Comparison of ENCODE assay signal across 8 cellular contexts in the genomic region with DNA sequence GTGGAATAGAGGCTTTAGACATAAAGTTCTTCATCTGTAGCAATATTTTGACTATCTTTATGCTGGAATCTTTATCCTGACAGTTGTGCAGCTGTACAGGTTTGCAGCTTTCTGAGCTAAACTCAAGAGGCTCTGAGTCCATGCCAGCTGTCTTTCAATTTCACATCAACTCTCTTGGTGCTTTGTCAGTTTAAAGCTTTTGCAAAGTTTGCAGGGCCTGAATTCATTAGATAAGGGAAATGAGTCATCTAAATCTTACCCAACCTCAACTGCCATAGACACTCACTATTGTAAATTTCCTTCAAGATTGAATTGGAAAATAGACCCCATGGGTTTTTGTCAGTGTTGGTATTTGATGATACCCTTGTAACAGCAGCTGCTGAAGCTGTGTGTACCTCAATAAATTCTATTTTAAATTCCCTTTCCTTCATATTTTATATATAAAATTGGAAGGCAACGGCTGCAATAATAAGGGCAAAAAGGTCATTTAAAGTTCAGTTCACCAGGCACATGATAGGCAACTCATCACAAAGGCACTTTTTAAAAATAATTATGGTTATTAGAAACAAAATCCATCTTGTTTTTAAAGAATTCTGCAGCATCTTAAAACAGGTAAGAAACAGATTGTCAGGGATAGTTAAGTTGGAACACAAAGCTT.
DNase-seq lines count a peak whose midpoint lies in the region; ATAC-seq, FAIRE-seq and TF ChIP-seq lines count a peak whose summit lies in the region.

No MANE protein-coding gene starts in this region.

- peak overlapping the region in 1 of 2 donors; percentile 24 for H3K4me3 Mint-ChIP-seq in CD14-positive monocyte
- H3K4me3 Mint-ChIP-seq in endodermal cell, result no peak overlapping the region

- H3K27me3 Mint-ChIP-seq in CD14-positive monocyte (ENCODE audit: low read depth in 3 of 3), result no peaks in the 10 kb centered on the region
- H3K27me3 Mint-ChIP-seq in endodermal cell (ENCODE audit: insufficient read depth), result no peaks in the 10 kb centered on the region

- POLR2A ChIA-PET in GM10248 (lab: Yijun Ruan, JAX), result no interaction called here

- H3K27ac Mint-ChIP-seq in CD14-positive monocyte (peak overlapping the region in 4 of 7 donors; percentile 9 to 83 (median 40)), endodermal cell (no peak overlapping the region)

- H3K9me3 ChIP-seq in kidney (ENCODE audit: control insufficient read depth in 1 of 2, low read length in 2 of 2) (no peaks in the 10 kb centered on the region), endodermal cell (ENCODE audit: control insufficient read depth, low read length) (no peaks in the 10 kb centered on the region)

- no peaks in the 10 kb centered on the region for H3K4me1 ChIP-seq in kidney (ENCODE audit: control insufficient read depth in 1 of 2, insufficient read depth in 1 of 2, low read depth in 1 of 2, low read length in 2 of 2)
- no peaks in the 10 kb centered on the region for H3K4me1 ChIP-seq in endodermal cell (ENCODE audit: control insufficient read depth, insufficient read depth, low read length)

- no peak for FAIRE-seq in kidney (lab: Jason Lieb, UNC)

- DNase-seq in CD14-positive monocyte (ENCODE audit: low spot score) (peak; percentile 46), SKM-1 treated with dmso at 0.1 percent for 144 hours (lab: John Stamatoyannopoulos, UW; ENCODE audit: unreplicated experiment) (peak; percentile 69), medulla oblongata (ENCODE audit: extremely low spot score) (peak; percentile 6), GM10248 (ENCODE audit: extremely low spot score) (no peak), kidney (no peak), endodermal cell (no peak)

- no CpG with 5 or more reads among the region's 1 CpG for WGBS in endodermal cell (ENCODE audit: insufficient coverage in 1 of 2, insufficient read length in 1 of 2), 2 experiments

- peak; percentile 81 for ATAC-seq in GM19372 (IDR thresholded peaks at IDR 0.05; ENCODE audit: low read depth, unreplicated experiment)
- peak; percentile 73 for ATAC-seq in HG03457 (IDR thresholded peaks at IDR 0.05; ENCODE audit: unreplicated experiment)

- CTCF ChIA-PET in GM10248 (lab: Yijun Ruan, JAX), result no interaction called here

- H3K4me1 Mint-ChIP-seq in CD14-positive monocyte (peaks cover 26% of the 10 kb centered on the region), endodermal cell (peaks cover 11% of the 10 kb centered on the region)

- intact Hi-C loops in CD14-positive monocyte (cut with micrococcal nuclease), result no loop called here
- intact Hi-C loops in kidney (cut with DNase I), result no loop called here

- no peak for TF ChIP-seq CTCF in CD14-positive monocyte (IDR thresholded peaks at IDR 0.05)
- no peak for TF ChIP-seq CTCF in GM10248 (IDR thresholded peaks at IDR 0.05; ENCODE audit: control extremely low read depth, extremely low read depth, low read depth, missing control alignments)
- TF ChIP-seq CTCF in kidney (IDR thresholded peaks at IDR 0.05; ENCODE audit: borderline replicate concordance, extremely low read depth, insufficient read depth), result no peak
- TF ChIP-seq CTCF in endodermal cell (conservative IDR thresholded peaks at IDR 0.05), result no peak

- H3K9me3 Mint-ChIP-seq in CD14-positive monocyte, result peaks cover 0 to 3% (median 0%) of the 10 kb centered on the region in 7 donors
- H3K9me3 Mint-ChIP-seq in endodermal cell, result no peaks in the 10 kb centered on the region

- no peak overlapping the region for H3K4me3 ChIP-seq in kidney (ENCODE audit: low read length in 2 of 2)
- H3K4me3 ChIP-seq in endodermal cell (ENCODE audit: low read length), result no peak overlapping the region

- H3K27me3 ChIP-seq in endodermal cell (ENCODE audit: control insufficient read depth, insufficient read depth, low read length, poor library complexity, severe bottlenecking), result no peaks in the 10 kb centered on the region

- no peak overlapping the region for H3K9ac ChIP-seq in kidney (ENCODE audit: low read length in 2 of 2)
- H3K9ac ChIP-seq in endodermal cell (ENCODE audit: extremely low read depth, low read length, poor library complexity, severe bottlenecking), result no peak overlapping the region

- H3K36me3 ChIP-seq in kidney (ENCODE audit: control insufficient read depth in 1 of 2, insufficient read depth in 2 of 2, low read length in 2 of 2), result no peaks in the 10 kb centered on the region
- H3K36me3 ChIP-seq in endodermal cell (ENCODE audit: control insufficient read depth, insufficient read depth, low read length), result no peaks in the 10 kb centered on the region

- H3K27ac ChIP-seq in kidney (ENCODE audit: low read depth in 2 of 2, low read length in 2 of 2), result no peak overlapping the region
- H3K27ac ChIP-seq in endodermal cell (ENCODE audit: low read depth, low read length), result no peak overlapping the region

- no peaks in the 10 kb centered on the region for H3K36me3 Mint-ChIP-seq in CD14-positive monocyte
- H3K36me3 Mint-ChIP-seq in endodermal cell (ENCODE audit: low read depth), result no peaks in the 10 kb centered on the region

Comparison
In these comparisons a context has a peak if more than half of its experiments do, and no peak if none do; other contexts are left out.
1. DNase-seq: peak in CD14-positive monocyte (single experiment), SKM-1 treated with dmso at 0.1 percent for 144 hours (single experiment) and medulla oblongata (single experiment); none in GM10248 (single experiment), kidney (single experiment) and endodermal cell (single experiment).